22 cellular contexts compared by ENCODE assay signal in the genomic region with DNA sequence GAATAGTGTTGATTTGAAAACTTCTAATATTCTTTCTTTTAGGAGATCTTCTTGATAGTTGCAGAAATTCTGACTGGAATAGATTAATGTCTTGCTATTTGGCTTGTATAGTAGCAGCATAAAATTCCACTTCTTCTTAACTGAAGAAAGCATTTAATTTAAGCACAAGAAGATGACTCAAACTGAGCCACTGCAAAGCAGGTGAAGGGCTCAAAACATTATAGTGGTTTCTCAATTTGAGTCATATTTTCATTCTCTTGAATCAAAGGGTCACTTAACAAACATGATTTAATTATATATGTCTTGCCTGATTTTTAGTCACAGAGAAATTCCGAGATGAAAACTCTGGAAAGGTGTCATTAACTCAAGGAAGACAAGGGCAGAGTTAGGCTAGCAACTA.
"Had no signal": no experiment of that assay in that cellular context is flagged by ENCODE, and none has a peak within 500 bp of the region (broad histone marks: within the 10 kb centered on the region; RNA-seq: fewer than 3 reads in every experiment).

No MANE protein-coding gene starts in this region.

- DNase-seq: KBM-7, MM.1S, NCI-H1092 treated with DMSO at 0.1 percent for 48 hours, NCI-H1436, NCI-H187, NCI-H2029, NCI-H2081 treated with DMSO at 0.1 percent for 48 hours, NCI-H2171, NCI-H226, NCI-H446, NCI-H510A, NCI-H524 treated with DMSO at 0.1 percent for 48 hours, NCI-H69, NCI-H774, PC-3, SHP77, SK-N-SH, SW 1271, T-cell had no signal

- H3K27ac Mint-ChIP-seq: T-cell had no signal

- ATAC-seq: Panc1, PC-3, T-cell had no signal

- H3K9me3 ChIP-seq: SK-N-SH had no signal

- H3K27ac ChIP-seq: HL-60, RWPE1 had no signal

- H3K9ac ChIP-seq: SK-N-SH had no signal

- H3K4me1 Mint-ChIP-seq: T-cell had no signal

- H3K4me2 ChIP-seq: SK-N-SH had no signal

- H3K27me3 Mint-ChIP-seq: T-cell had no signal

- H3K4me3 Mint-ChIP-seq: T-cell had no signal
